Comparison of ENCODE assay signal across 13 cellular contexts in genomic region chr2:64667535-64667934, GRCh38. TPM values are rescaled to one million over a fixed set of nuclear protein-coding genes. Genes with fewer than 3 reads are reported as not detected.
A peak's percentile ranks its signal among the peaks of the same experiment; 100 is the strongest.
DNase-seq lines count a peak whose midpoint lies in the region; ATAC-seq and TF ChIP-seq lines count a peak whose summit lies in the region.
"Had no signal": no experiment of that assay in that cellular context is flagged by ENCODE, and none has a peak within 500 bp of the region (broad histone marks: within the 10 kb centered on the region; RNA-seq: fewer than 3 reads in every experiment).

No MANE protein-coding gene starts in this region.

- DNase-seq in activated naive CD4-positive, alpha-beta T cell treated with anti-CD3 and anti-CD28 coated beads for 36 hours: no peak
- DNase-seq in activated naive CD4-positive, alpha-beta T cell (lab: John Stamatoyannopoulos, UW): no peak
- no peak for DNase-seq in stimulated activated naive B cell treated with anti-CD40 and anti-IgM and Interleukin-4, amounts not matched to agents 10 μg/mL and 1 μg/mL and 100 μg/mL, for 72 hours
- DNase-seq in pons (ENCODE audit: low spot score): no peak
- DNase-seq: activated CD4-positive, alpha-beta T cell treated with anti-CD3 and anti-CD28 coated beads, Interleukin-2, amount 50 U/mL, for 1 hour; NCI-H1436; NCI-H526 treated with DMSO at 0.1 percent for 48 hours; nephron progenitor cell; SJCRH30 had no signal

- no peaks in the 10 kb centered on the region for H3K9me3 Mint-ChIP-seq in activated naive CD4-positive, alpha-beta T cell treated with anti-CD3 and anti-CD28 coated beads for 36 hours
- H3K9me3 Mint-ChIP-seq in activated naive CD8-positive, alpha-beta T cell (ENCODE audit: low read depth): no peaks in the 10 kb centered on the region
- H3K9me3 Mint-ChIP-seq in stimulated activated naive B cell treated with anti-CD40 and anti-IgM and Interleukin-4, amounts not matched to agents 10 μg/mL and 1 μg/mL and 100 μg/mL, for 72 hours: no peaks in the 10 kb centered on the region
- H3K9me3 Mint-ChIP-seq: nephron progenitor cell had no signal

- intact Hi-C loops in activated naive CD4-positive, alpha-beta T cell treated with anti-CD3 and anti-CD28 coated beads for 36 hours (cut with micrococcal nuclease): no loop called here

- peaks cover 43% of the 10 kb centered on the region for H3K4me1 Mint-ChIP-seq in activated naive CD4-positive, alpha-beta T cell treated with anti-CD3 and anti-CD28 coated beads for 36 hours (ENCODE audit: low read depth)
- H3K4me1 Mint-ChIP-seq in activated naive CD8-positive, alpha-beta T cell (ENCODE audit: low read depth): peaks cover 29% of the 10 kb centered on the region
- peaks cover 36 to 40% of the 10 kb centered on the region in 2 donors for H3K4me1 Mint-ChIP-seq in stimulated activated naive B cell treated with anti-CD40 and anti-IgM and Interleukin-4, amounts not matched to agents 10 μg/mL and 1 μg/mL and 100 μg/mL, for 72 hours

- H3K4me2 ChIP-seq in KMS-11: peak overlapping the region; percentile 81

- H3K4me3 Mint-ChIP-seq in activated naive CD4-positive, alpha-beta T cell treated with anti-CD3 and anti-CD28 coated beads for 36 hours: no peak overlapping the region
- peak overlapping the region; percentile 68 for H3K4me3 Mint-ChIP-seq in activated naive CD8-positive, alpha-beta T cell
- peak overlapping the region; percentile 37 to 43 for H3K4me3 Mint-ChIP-seq in stimulated activated naive B cell treated with anti-CD40 and anti-IgM and Interleukin-4, amounts not matched to agents 10 μg/mL and 1 μg/mL and 100 μg/mL, for 72 hours
- H3K4me3 Mint-ChIP-seq: nephron progenitor cell had no signal

- no peak overlapping the region for H3K9ac ChIP-seq in KMS-11

- no peak for TF ChIP-seq CTCF in KMS-11 (conservative IDR thresholded peaks at IDR 0.05; ENCODE audit: low read depth, low read length)

- peaks cover 31% of the 10 kb centered on the region for H3K4me1 ChIP-seq in KMS-11 (ENCODE audit: low read depth, poor library complexity, severe bottlenecking)

- H3K4me3 ChIP-seq in KMS-11 (IDR thresholded peaks at IDR 0.05; ENCODE audit: insufficient read depth, low read depth, low read length): no peak overlapping the region
- H3K4me3 ChIP-seq: SJCRH30 had no signal

- CTCF ChIA-PET in activated naive CD4-positive, alpha-beta T cell treated with anti-CD3 and anti-CD28 coated beads for 36 hours (lab: Charles Lee): interaction anchor here (0.7 to 1.9 kb wide), 4 partner anchors 9 to 61 kb away, joined by 3 to 5 read pairs (median 3); no protein-coding TSS in a partner anchor

- no peaks in the 10 kb centered on the region for H3K36me3 Mint-ChIP-seq in activated naive CD4-positive, alpha-beta T cell treated with anti-CD3 and anti-CD28 coated beads for 36 hours (ENCODE audit: low read depth)
- peaks cover 5% of the 10 kb centered on the region for H3K36me3 Mint-ChIP-seq in activated naive CD8-positive, alpha-beta T cell
- peaks cover 6 to 9% of the 10 kb centered on the region in 2 donors for H3K36me3 Mint-ChIP-seq in stimulated activated naive B cell treated with anti-CD40 and anti-IgM and Interleukin-4, amounts not matched to agents 10 μg/mL and 1 μg/mL and 100 μg/mL, for 72 hours

- no peaks in the 10 kb centered on the region for H3K27me3 Mint-ChIP-seq in activated naive CD4-positive, alpha-beta T cell treated with anti-CD3 and anti-CD28 coated beads for 36 hours (ENCODE audit: low read depth)
- no peaks in the 10 kb centered on the region for H3K27me3 Mint-ChIP-seq in activated naive CD8-positive, alpha-beta T cell
- no peaks in the 10 kb centered on the region for H3K27me3 Mint-ChIP-seq in stimulated activated naive B cell treated with anti-CD40 and anti-IgM and Interleukin-4, amounts not matched to agents 10 μg/mL and 1 μg/mL and 100 μg/mL, for 72 hours

- H3K79me2 ChIP-seq in KMS-11 (ENCODE audit: insufficient read depth, low read depth): no peaks in the 10 kb centered on the region

- H3K27ac Mint-ChIP-seq in activated naive CD4-positive, alpha-beta T cell treated with anti-CD3 and anti-CD28 coated beads for 36 hours: peak overlapping the region; percentile 50
- peak overlapping the region; percentile 90 for H3K27ac Mint-ChIP-seq in activated naive CD8-positive, alpha-beta T cell
- peak overlapping the region; percentile 70 for H3K27ac Mint-ChIP-seq in stimulated activated naive B cell treated with anti-CD40 and anti-IgM and Interleukin-4, amounts not matched to agents 10 μg/mL and 1 μg/mL and 100 μg/mL, for 72 hours
- H3K27ac Mint-ChIP-seq: nephron progenitor cell had no signal

- H3K27me3 ChIP-seq in KMS-11 (ENCODE audit: insufficient read depth, low read depth): no peaks in the 10 kb centered on the region
- H3K27me3 ChIP-seq: SJCRH30 had no signal

- H3K27ac ChIP-seq in KMS-11: peak overlapping the region; percentile 21; the same call in 1 of the 2 replicates
- H3K27ac ChIP-seq: SJCRH30 had no signal

- H4K20me1 ChIP-seq in KMS-11 (ENCODE audit: insufficient read depth): no peaks in the 10 kb centered on the region

- no peaks in the 10 kb centered on the region for H3K36me3 ChIP-seq in KMS-11 (ENCODE audit: insufficient read depth)
- H3K36me3 ChIP-seq: SJCRH30 had no signal

- peak overlapping the region; percentile 47 for H2AFZ ChIP-seq in KMS-11 (ENCODE audit: low read depth)

- ATAC-seq in stimulated activated naive B cell treated with anti-CD40 and anti-IgM and Interleukin-4, amounts not matched to agents 10 μg/mL and 1 μg/mL and 100 μg/mL, for 72 hours (replicated peaks): peak; percentile 39 to 44
- ATAC-seq in GM19452 (IDR thresholded peaks at IDR 0.05; ENCODE audit: unreplicated experiment): no peak
- no peak for ATAC-seq in HG02938 (IDR thresholded peaks at IDR 0.05; ENCODE audit: unreplicated experiment)

RNA-seq across cellular contexts. Expression of gene SERTAD2, which starts 13.8 kb away (rescaled TPM):
- 10 to 100 TPM; 11.4 to 11.6 TPM for total RNA-seq in activated naive CD4-positive, alpha-beta T cell treated with anti-CD3 and anti-CD28 coated beads for 36 hours

Comparison
In these comparisons a context has a peak if more than half of its experiments do, and no peak if none do; other contexts are left out.
1. ATAC-seq: peak in stimulated activated naive B cell treated with anti-CD40 and anti-IgM and Interleukin-4, amounts not matched to agents 10 μg/mL and 1 μg/mL and 100 μg/mL, for 72 hours (2 of 2); none in GM19452 (single experiment) and HG02938 (single experiment).
2. Peak in every context shown above with its lines, with median percentiles within 50 percentile points of each other: H3K27ac Mint-ChIP-seq.